17 cellular contexts compared by ENCODE assay signal in the genomic region with DNA sequence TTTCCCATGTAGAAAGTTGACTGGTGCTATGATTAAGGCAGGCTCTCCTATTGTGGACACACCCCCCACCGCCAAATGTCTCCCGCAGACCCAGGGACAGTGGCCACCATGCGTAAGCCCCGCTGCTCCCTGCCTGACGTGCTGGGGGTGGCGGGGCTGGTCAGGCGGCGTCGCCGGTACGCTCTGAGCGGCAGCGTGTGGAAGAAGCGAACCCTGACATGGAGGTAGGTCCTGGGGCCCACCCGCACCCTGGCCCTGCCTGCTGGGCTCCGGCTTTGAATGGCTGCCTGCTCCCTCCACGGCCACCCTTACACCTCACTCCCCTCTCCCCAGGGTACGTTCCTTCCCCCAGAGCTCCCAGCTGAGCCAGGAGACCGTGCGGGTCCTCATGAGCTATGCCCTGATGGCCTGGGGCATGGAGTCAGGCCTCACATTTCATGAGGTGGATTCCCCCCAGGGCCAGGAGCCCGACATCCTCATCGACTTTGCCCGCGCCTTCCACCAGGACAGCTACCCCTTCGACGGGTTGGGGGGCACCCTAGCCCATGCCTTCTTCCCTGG. TPM values are rescaled to one million over a fixed set of nuclear protein-coding genes. Genes with fewer than 3 reads are reported as not detected.
"Had no signal": no experiment of that assay in that cellular context is flagged by ENCODE, and none has a peak within 500 bp of the region (broad histone marks: within the 10 kb centered on the region; RNA-seq: fewer than 3 reads in every experiment).

No MANE protein-coding gene starts in this region.

- H3K27ac ChIP-seq: cardiac muscle cell, SJSA1, suprapubic skin, upper lobe of right lung had no signal

- H3K9me3 ChIP-seq: suprapubic skin, upper lobe of right lung had no signal

- H3K4me3 ChIP-seq: cardiac muscle cell, lung, SJSA1, suprapubic skin, upper lobe of right lung had no signal

- DNase-seq: activated CD4-positive, CD25-positive, alpha-beta regulatory T cell treated with anti-CD3 and anti-CD28 coated beads, Interleukin-2, amount 50 U/mL, for 72 hours; activated naive CD4-positive, alpha-beta T cell treated with Interleukin-2 at 50 U/mL for 16 hours; head of caudate nucleus; left cardiac atrium; midbrain; stimulated activated CD4-positive, alpha-beta T cell treated with anti-CD3 and anti-CD28 coated beads, Interleukin-15, amount 100 ng/mL, for 24 hours; stimulated activated CD4-positive, alpha-beta T cell treated with anti-CD3 and anti-CD28 coated beads, Interleukin-4, amount 100 ng/mL, for 1 hour; stimulated activated naive CD4-positive, alpha-beta T cell treated with Interleukin-2 at 50 U/mL for 16 hours; T-helper 9 cell; upper lobe of right lung had no signal

- H3K36me3 ChIP-seq: cardiac muscle cell, SJSA1, suprapubic skin, upper lobe of right lung had no signal

RNA-seq across cellular contexts. Expression of a gene that starts 13.3 kb away (rescaled TPM):
- total RNA-seq: cardiac muscle cell, dermis microvascular lymphatic vessel endothelial cell, frontal cortex, left cardiac atrium, SJSA1, skeletal muscle tissue had no signal
- polyA plus RNA-seq: cardiac muscle cell had no signal
